In the genomic region with DNA sequence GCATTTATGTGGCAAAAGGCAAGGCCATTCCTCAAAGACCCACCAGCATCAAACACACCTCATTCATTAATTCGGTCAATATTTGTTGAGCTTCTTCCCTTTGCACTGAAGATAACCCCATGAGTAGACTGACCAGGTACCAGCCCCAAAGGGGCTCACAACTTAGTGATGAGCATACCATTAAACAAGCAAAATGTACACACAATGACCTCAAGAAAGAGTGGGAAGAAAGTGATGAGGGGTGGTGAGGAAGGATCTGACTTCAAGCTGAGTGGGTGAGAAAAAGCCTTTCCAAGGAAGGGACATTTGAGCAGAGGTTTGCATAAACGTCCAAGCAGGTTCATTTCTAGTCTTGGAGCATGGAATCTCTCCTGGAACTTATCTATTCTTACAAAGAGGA, we compare ENCODE assay signal across 8 cellular contexts.
"Had no signal": no experiment of that assay in that cellular context is flagged by ENCODE, and none has a peak within 500 bp of the region (broad histone marks: within the 10 kb centered on the region; RNA-seq: fewer than 3 reads in every experiment).

No MANE protein-coding gene starts in this region.

- H3K36me3 Mint-ChIP-seq: IgD-negative memory B cell had no signal

- H3K27ac Mint-ChIP-seq: IgD-negative memory B cell had no signal

- H3K4me3 ChIP-seq: K562 had no signal

- H3K4me3 Mint-ChIP-seq: IgD-negative memory B cell had no signal

- DNase-seq: KBM-7, KG1 had no signal

- FAIRE-seq: HepG2, HTR-8/SVneo, K562 had no signal

- H3K9ac ChIP-seq: KMS-11 had no signal

- H3K27me3 Mint-ChIP-seq: IgD-negative memory B cell had no signal

- H3K4me2 ChIP-seq: KMS-11 had no signal

- H3K27ac ChIP-seq: HL-60, KMS-11 had no signal

- ATAC-seq: HepG2, K562 had no signal
